Comparison of ENCODE assay signal across 2 cellular contexts in the genomic region with DNA sequence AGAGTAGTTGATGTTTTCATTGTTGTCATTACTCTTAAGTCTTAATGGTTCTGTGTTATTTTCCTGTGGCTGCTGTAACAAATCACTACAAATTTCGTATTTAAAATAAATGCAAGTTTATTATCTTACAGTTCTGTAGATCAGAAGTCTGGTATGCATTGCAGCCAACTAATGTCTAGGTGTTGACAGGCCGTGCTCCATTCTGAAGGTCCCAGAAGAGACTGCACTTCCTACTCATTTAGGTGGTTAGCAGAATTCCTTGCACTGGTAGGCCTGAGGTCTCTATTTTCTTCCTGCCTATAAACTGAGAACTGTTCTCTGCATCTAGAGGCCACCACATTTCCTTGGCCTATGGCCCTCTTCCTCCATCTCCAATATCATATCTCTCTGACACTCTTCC.
TF ChIP-seq lines count a peak whose summit lies in the region.

No MANE protein-coding gene starts in this region.

TF ChIP-seq in GM12878, 131 proteins besides CTCF, POLR2A, EP300 and RAD21:
- TF ChIP-seq MTA2 (IDR thresholded peaks at IDR 0.05; ENCODE audit: low read depth) (no peak), KDM1A (IDR thresholded peaks at IDR 0.05; ENCODE audit: borderline replicate concordance) (no peak), CBFB (IDR thresholded peaks at IDR 0.05; ENCODE audit: low read depth) (no peak), HDAC2 (IDR thresholded peaks at IDR 0.05) (no peak), POLR2AphosphoS2 (IDR thresholded peaks at IDR 0.05; ENCODE audit: low read depth, low read length) (no peak), STAT1 (conservative IDR thresholded peaks at IDR 0.05) (no peak), POLR2AphosphoS5 (IDR thresholded peaks at IDR 0.05; ENCODE audit: low read length) (no peak), NR2C1 (IDR thresholded peaks at IDR 0.05) (no peak)
- TF ChIP-seq, protein P1, sequence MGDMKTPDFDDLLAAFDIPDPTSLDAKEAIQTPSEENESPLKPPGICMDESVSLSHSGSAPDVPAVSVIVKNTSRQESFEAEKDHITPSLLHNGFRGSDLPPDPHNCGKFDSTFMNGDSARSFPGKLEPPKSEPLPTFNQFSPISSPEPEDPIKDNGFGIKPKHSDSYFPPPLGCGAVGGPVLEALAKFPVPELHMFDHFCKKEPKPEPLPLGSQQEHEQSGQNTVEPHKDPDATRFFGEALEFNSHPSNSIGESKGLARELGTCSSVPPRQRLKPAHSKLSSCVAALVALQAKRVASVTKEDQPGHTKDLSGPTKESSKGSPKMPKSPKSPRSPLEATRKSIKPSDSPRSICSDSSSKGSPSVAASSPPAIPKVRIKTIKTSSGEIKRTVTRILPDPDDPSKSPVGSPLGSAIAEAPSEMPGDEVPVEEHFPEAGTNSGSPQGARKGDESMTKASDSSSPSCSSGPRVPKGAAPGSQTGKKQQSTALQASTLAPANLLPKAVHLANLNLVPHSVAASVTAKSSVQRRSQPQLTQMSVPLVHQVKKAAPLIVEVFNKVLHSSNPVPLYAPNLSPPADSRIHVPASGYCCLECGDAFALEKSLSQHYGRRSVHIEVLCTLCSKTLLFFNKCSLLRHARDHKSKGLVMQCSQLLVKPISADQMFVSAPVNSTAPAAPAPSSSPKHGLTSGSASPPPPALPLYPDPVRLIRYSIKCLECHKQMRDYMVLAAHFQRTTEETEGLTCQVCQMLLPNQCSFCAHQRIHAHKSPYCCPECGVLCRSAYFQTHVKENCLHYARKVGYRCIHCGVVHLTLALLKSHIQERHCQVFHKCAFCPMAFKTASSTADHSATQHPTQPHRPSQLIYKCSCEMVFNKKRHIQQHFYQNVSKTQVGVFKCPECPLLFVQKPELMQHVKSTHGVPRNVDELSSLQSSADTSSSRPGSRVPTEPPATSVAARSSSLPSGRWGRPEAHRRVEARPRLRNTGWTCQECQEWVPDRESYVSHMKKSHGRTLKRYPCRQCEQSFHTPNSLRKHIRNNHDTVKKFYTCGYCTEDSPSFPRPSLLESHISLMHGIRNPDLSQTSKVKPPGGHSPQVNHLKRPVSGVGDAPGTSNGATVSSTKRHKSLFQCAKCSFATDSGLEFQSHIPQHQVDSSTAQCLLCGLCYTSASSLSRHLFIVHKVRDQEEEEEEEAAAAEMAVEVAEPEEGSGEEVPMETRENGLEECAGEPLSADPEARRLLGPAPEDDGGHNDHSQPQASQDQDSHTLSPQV (IDR thresholded peaks at IDR 0.05) = no peak

TF ChIP-seq in neural cell, 6 proteins besides CTCF, POLR2A, EP300 and RAD21:
- TF ChIP-seq, protein P2, sequence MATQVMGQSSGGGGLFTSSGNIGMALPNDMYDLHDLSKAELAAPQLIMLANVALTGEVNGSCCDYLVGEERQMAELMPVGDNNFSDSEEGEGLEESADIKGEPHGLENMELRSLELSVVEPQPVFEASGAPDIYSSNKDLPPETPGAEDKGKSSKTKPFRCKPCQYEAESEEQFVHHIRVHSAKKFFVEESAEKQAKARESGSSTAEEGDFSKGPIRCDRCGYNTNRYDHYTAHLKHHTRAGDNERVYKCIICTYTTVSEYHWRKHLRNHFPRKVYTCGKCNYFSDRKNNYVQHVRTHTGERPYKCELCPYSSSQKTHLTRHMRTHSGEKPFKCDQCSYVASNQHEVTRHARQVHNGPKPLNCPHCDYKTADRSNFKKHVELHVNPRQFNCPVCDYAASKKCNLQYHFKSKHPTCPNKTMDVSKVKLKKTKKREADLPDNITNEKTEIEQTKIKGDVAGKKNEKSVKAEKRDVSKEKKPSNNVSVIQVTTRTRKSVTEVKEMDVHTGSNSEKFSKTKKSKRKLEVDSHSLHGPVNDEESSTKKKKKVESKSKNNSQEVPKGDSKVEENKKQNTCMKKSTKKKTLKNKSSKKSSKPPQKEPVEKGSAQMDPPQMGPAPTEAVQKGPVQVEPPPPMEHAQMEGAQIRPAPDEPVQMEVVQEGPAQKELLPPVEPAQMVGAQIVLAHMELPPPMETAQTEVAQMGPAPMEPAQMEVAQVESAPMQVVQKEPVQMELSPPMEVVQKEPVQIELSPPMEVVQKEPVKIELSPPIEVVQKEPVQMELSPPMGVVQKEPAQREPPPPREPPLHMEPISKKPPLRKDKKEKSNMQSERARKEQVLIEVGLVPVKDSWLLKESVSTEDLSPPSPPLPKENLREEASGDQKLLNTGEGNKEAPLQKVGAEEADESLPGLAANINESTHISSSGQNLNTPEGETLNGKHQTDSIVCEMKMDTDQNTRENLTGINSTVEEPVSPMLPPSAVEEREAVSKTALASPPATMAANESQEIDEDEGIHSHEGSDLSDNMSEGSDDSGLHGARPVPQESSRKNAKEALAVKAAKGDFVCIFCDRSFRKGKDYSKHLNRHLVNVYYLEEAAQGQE (IDR thresholded peaks at IDR 0.05; ENCODE audit: borderline replicate concordance) = no peak
- TF ChIP-seq POLR2AphosphoS5 (IDR thresholded peaks at IDR 0.05) (no peak), EZH2 (IDR thresholded peaks at IDR 0.05; ENCODE audit: borderline replicate concordance, insufficient read depth, low read length, poor library complexity, severe bottlenecking) (no peak), TAF1 (IDR thresholded peaks at IDR 0.05; ENCODE audit: low read depth) (no peak), MXI1 (conservative IDR thresholded peaks at IDR 0.05; ENCODE audit: poor library complexity, severe bottlenecking) (no peak), SMC3 (conservative IDR thresholded peaks at IDR 0.05; ENCODE audit: poor library complexity) (no peak)
